8 cellular contexts compared by ENCODE assay signal in the genomic region with DNA sequence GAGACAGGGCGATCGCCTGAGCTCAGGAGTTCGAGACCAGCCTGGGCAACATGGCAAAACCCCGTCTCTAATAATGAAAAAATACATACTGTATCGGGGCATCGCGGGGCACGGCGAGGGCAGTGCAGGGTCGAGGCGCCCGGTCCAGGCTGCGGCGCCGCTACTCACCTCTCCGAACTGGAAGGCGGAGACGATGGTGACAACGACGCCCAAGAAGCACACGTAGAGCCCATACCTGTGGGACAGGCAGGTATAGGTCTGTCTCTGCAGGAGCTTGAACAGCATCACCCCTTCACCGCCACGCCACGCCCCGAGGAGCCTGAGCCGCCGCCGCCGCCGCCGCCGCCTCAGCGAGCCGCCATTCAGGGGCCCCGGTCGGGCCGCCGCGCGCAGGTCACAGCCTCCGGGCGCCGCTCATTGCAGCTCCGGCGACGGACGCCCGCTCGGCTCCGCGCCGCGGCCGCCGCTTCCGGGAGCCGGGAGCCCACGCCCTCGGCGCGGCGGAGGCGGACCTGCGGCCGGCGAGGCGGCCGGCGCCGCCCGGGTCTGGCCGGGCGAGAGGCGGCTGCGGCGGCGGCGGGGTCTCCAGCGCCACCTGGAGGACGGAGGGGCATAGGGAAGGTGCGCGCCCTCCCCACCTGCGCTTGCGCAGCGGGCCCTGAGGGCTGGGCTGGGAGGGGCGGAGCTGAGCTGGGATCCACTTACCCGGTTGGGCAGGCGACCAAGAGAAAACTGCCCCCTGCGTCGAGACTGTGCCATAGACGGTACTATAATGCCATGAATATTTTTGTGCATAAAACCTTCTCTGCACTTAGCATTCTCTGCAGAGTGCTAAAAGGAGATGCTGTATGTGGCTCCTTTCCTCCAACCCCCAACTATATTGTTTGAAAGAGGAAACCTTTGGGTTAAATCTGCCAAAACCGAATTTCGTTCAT. TPM values are rescaled to one million over a fixed set of nuclear protein-coding genes. Genes with fewer than 3 reads are reported as not detected.
DNase-seq lines count a peak whose midpoint lies in the region; ATAC-seq and TF ChIP-seq lines count a peak whose summit lies in the region.

A gene (minus strand): TSS at position 569 of the 935 bp plus-strand sequence. CDS start 284 bp downstream, at position 285.

- H3K4me3 ChIP-seq in HCT116 (replicated peaks in 1 of 2; ENCODE audit: low read depth in 1 of 2, low read length in 2 of 2) (peak within 1 kb of the TSS; percentile 73 to 84), MM.1S (ENCODE audit: low read length) (peak within 1 kb of the TSS; percentile 97), neutrophil (ENCODE audit: low read depth in 1 of 2, low read length in 1 of 2) (peak within 1 kb of the TSS; percentile 75 to 80)

- TF ChIP-seq CTCF in HCT116 (IDR thresholded peaks at IDR 0.05 in 2 of 3, conservative IDR thresholded peaks at IDR 0.05 in 1 of 3; ENCODE audit: borderline replicate concordance in 1 of 3, insufficient read depth in 1 of 3, low read depth in 2 of 3, low read length in 2 of 3) (peak; percentile 57 to 64 (median 60); a peak in 5 of 6 replicates), MM.1S (IDR thresholded peaks at IDR 0.05; ENCODE audit: low read length) (peak; percentile 64), neutrophil (IDR thresholded peaks at IDR 0.05) (peak; percentile 97), subcutaneous adipose tissue (IDR thresholded peaks at IDR 0.05; ENCODE audit: low read depth) (no peak)

- no peaks in the 10 kb centered on the region for H4K20me1 ChIP-seq in HCT116 (ENCODE audit: insufficient read depth)
- H4K20me1 ChIP-seq in MM.1S (ENCODE audit: insufficient read depth, low read length): no peaks in the 10 kb centered on the region; the same call in 1 of the 2 replicates

- no TSS peak for BruUV-seq in HCT116 (replicated peaks; lab: Mats Ljungman, UMichigan)

- H3K79me2 ChIP-seq in HCT116 (ENCODE audit: insufficient read depth, low read length) (peaks cover 27% of the 10 kb centered on the region), MM.1S (ENCODE audit: low read length) (peaks cover 49% of the 10 kb centered on the region)

- H3K4me1 ChIP-seq in HCT116 (ENCODE audit: control insufficient read depth in 1 of 2, insufficient read depth in 2 of 2, low read length in 2 of 2) (peaks cover 5 to 9% of the 10 kb centered on the region in 2 experiments; a peak in 2 of 4 replicates), MM.1S (ENCODE audit: low read length) (peaks cover 35% of the 10 kb centered on the region), neutrophil (ENCODE audit: control insufficient read depth in 1 of 2, insufficient read depth in 1 of 2, low read depth in 1 of 2, low read length in 1 of 2) (peaks cover 19 to 29% of the 10 kb centered on the region in 2 experiments)

- RAD21 ChIA-PET in HCT116 (lab: Charles Lee; ENCODE audit: low non-redundant PET in 1 of 2, low total read pairs in 2 of 2, uncharacterized antibody in 2 of 2, unreplicated experiment in 2 of 2): interaction anchor here (0.6 to 1.7 kb wide), 3 partner anchors 57 to 270 kb away, joined by 3 to 5 read pairs (median 4); no protein-coding TSS in a partner anchor

- H3F3A ChIP-seq in MM.1S (ENCODE audit: insufficient read depth, low read length): peaks cover 16% of the 10 kb centered on the region

- POLR2A ChIA-PET in HCT116 (lab: Charles Lee): interaction anchor here (0.6 to 1.1 kb wide), 3 partner anchors 9 to 1723 kb away, joined by 3 to 5 read pairs (median 4); no protein-coding TSS in a partner anchor

- H2AFZ ChIP-seq in HCT116 (ENCODE audit: low read depth, low read length, poor library complexity, severe bottlenecking): peak within 1 kb of the TSS; percentile 100
- H2AFZ ChIP-seq in MM.1S (ENCODE audit: low read length): peak within 1 kb of the TSS; percentile 64

- H3K36me3 ChIP-seq in HCT116 (ENCODE audit: control insufficient read depth in 1 of 2, insufficient read depth in 2 of 2, low read length in 2 of 2) (no peaks in the 10 kb centered on the region), MM.1S (replicated peaks; ENCODE audit: insufficient read depth, low read length) (no peaks in the 10 kb centered on the region; the same call in 1 of the 2 replicates), neutrophil (no peaks in the 10 kb centered on the region)

- peak; percentile 80 for DNase-seq in GM04504 (ENCODE audit: low read depth)
- DNase-seq in HCT116 (ENCODE audit: low read depth, low spot score): peak; percentile 82
- DNase-seq in MM.1S: peak; percentile 95
- peak; percentile 77 for DNase-seq in SIG-M5 (lab: John Stamatoyannopoulos, UW)
- DNase-seq in activated gamma-delta T cell treated with anti-CD3 and anti-CD28 coated beads, Interleukin-2, amount 50 U/mL, for 16 hours (ENCODE audit: low read depth): peak; percentile 93
- DNase-seq in foreskin melanocyte: peak; percentile 82

- H3K9me3 ChIP-seq in HCT116 (ENCODE audit: control insufficient read depth in 1 of 2, insufficient read depth in 1 of 2, low read depth in 1 of 2, low read length in 2 of 2): no peaks in the 10 kb centered on the region
- H3K9me3 ChIP-seq in MM.1S (replicated peaks; ENCODE audit: insufficient read depth, low read length): no peaks in the 10 kb centered on the region
- H3K9me3 ChIP-seq in neutrophil: no peaks in the 10 kb centered on the region

- CTCF ChIA-PET in HCT116 (lab: Charles Lee): interaction anchor here (0.6 to 4.3 kb wide), 10 partner anchors 9 to 340 kb away, joined by 3 to 36 read pairs (median 4); no protein-coding TSS in a partner anchor

- intact Hi-C loops in HCT116 (cut with micrococcal nuclease): loop anchor here (2.0 kb wide), 2 partner anchors 58 to 416 kb away; no protein-coding TSS in a partner anchor

- TF ChIP-seq RAD21 in HCT116 (IDR thresholded peaks at IDR 0.05; ENCODE audit: low read depth): peak; percentile 64

- peak; percentile 51 for TF ChIP-seq POLR2A in HCT116 (IDR thresholded peaks at IDR 0.05; ENCODE audit: borderline replicate concordance, extremely low read depth, insufficient read depth, insufficient read length)

- H3K27ac ChIP-seq in HCT116 (ENCODE audit: low read depth, low read length) (peak within 1 kb of the TSS; percentile 74), MM.1S (ENCODE audit: low read length) (peak within 1 kb of the TSS; percentile 92), neutrophil (peak within 1 kb of the TSS; percentile 84)

- H3K9me2 ChIP-seq in HCT116 (ENCODE audit: insufficient read depth): no peaks in the 10 kb centered on the region
- H3K9me2 ChIP-seq in MM.1S (replicated peaks; ENCODE audit: insufficient read depth, low read length): no peaks in the 10 kb centered on the region

- H3K9ac ChIP-seq in HCT116 (ENCODE audit: low read length) (peak within 1 kb of the TSS; percentile 79), MM.1S (ENCODE audit: low read length) (peak within 1 kb of the TSS; percentile 98)

- H3K27me3 ChIP-seq in HCT116 (ENCODE audit: insufficient read depth, low read length) (no peaks in the 10 kb centered on the region), MM.1S (replicated peaks; ENCODE audit: insufficient read depth, low read length) (no peaks in the 10 kb centered on the region), neutrophil (no peaks in the 10 kb centered on the region)

- ATAC-seq in HCT116: peak; percentile 95

- peak within 1 kb of the TSS; percentile 88 for H3K4me2 ChIP-seq in HCT116 (ENCODE audit: low read length)
- H3K4me2 ChIP-seq in MM.1S (ENCODE audit: low read depth, low read length): peak within 1 kb of the TSS; percentile 78

TF ChIP-seq in HCT116, 20 proteins besides CTCF, POLR2A, EP300 and RAD21 (continues in another document):
- TF ChIP-seq, protein P1, sequence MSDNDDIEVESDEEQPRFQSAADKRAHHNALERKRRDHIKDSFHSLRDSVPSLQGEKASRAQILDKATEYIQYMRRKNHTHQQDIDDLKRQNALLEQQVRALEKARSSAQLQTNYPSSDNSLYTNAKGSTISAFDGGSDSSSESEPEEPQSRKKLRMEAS (IDR thresholded peaks at IDR 0.05): peak; percentile 71; the same call in 1 of the 2 replicates
- no peak for TF ChIP-seq EZH2phosphoT487 (IDR thresholded peaks at IDR 0.05; ENCODE audit: borderline replicate concordance)
- no peak for TF ChIP-seq ELF1 (IDR thresholded peaks at IDR 0.05; ENCODE audit: borderline replicate concordance, low read depth)
- no peak for TF ChIP-seq SIN3A (IDR thresholded peaks at IDR 0.05; ENCODE audit: low read depth)
- TF ChIP-seq YY1 (IDR thresholded peaks at IDR 0.05; ENCODE audit: extremely low read depth, insufficient replicate concordance, low read depth, low read length): no peak
- TF ChIP-seq FOSL1 (IDR thresholded peaks at IDR 0.05; ENCODE audit: low read depth): no peak
- TF ChIP-seq ZNF274 (IDR thresholded peaks at IDR 0.05; ENCODE audit: low read depth, low read length): no peak
- TF ChIP-seq, protein P2, sequence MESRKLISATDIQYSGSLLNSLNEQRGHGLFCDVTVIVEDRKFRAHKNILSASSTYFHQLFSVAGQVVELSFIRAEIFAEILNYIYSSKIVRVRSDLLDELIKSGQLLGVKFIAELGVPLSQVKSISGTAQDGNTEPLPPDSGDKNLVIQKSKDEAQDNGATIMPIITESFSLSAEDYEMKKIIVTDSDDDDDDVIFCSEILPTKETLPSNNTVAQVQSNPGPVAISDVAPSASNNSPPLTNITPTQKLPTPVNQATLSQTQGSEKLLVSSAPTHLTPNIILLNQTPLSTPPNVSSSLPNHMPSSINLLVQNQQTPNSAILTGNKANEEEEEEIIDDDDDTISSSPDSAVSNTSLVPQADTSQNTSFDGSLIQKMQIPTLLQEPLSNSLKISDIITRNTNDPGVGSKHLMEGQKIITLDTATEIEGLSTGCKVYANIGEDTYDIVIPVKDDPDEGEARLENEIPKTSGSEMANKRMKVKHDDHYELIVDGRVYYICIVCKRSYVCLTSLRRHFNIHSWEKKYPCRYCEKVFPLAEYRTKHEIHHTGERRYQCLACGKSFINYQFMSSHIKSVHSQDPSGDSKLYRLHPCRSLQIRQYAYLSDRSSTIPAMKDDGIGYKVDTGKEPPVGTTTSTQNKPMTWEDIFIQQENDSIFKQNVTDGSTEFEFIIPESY (IDR thresholded peaks at IDR 0.05; ENCODE audit: extremely low read depth, insufficient replicate concordance, low read length): no peak
- peak; percentile 51; the same call in 1 of the 2 replicates for TF ChIP-seq CBX3 (IDR thresholded peaks at IDR 0.05; ENCODE audit: low read depth)
- TF ChIP-seq SRF (IDR thresholded peaks at IDR 0.05; ENCODE audit: low read depth): no peak
- TF ChIP-seq TCF7L2 (IDR thresholded peaks at IDR 0.05; ENCODE audit: borderline replicate concordance, extremely low read depth, insufficient read depth, insufficient read length): no peak
- TF ChIP-seq CEBPB (IDR thresholded peaks at IDR 0.05; ENCODE audit: low read depth): no peak
- TF ChIP-seq EZH2 (IDR thresholded peaks at IDR 0.05): no peak
- no peak for TF ChIP-seq SP1 (IDR thresholded peaks at IDR 0.05; ENCODE audit: low read depth)
- peak; percentile 36; the same call in 1 of the 2 replicates for TF ChIP-seq ZFX (IDR thresholded peaks at IDR 0.05)

RNA-seq across cellular contexts. Expression of the gene that starts here (rescaled TPM):
- total RNA-seq in HCT116 (2021; ENCODE audit: unreplicated experiment): 41.4 TPM
- 10.9 and 13.9 TPM in 2 replicates for polyA plus RNA-seq in HCT116 (2012)
- 10 to 100 TPM; 26.0 to 64.4 (median 34.3) TPM for total RNA-seq in subcutaneous adipose tissue

Comparison
In these comparisons a context has a peak if more than half of its experiments do, and no peak if none do; other contexts are left out.
1. Peak in every context shown above with its lines: DNase-seq, ATAC-seq, H3K4me3 ChIP-seq and H3K27ac ChIP-seq.